ENCODE assay signal across 24 cellular contexts in genomic region chrX:5788930-5789329, GRCh38.
"Had no signal": no experiment of that assay in that cellular context is flagged by ENCODE, and none has a peak within 500 bp of the region (broad histone marks: within the 10 kb centered on the region; RNA-seq: fewer than 3 reads in every experiment).

No MANE protein-coding gene starts in this region.

- H3K27ac Mint-ChIP-seq: memory B cell; naive thymus-derived CD4-positive, alpha-beta T cell had no signal

- H3K27ac ChIP-seq: coronary artery, dorsolateral prefrontal cortex, epithelial cell of prostate, esophagus squamous epithelium, gastrocnemius medialis, heart right ventricle, left lung, lower lobe of right lung had no signal

- H3K9me3 ChIP-seq: esophagus squamous epithelium, gastrocnemius medialis, left lung, lower lobe of right lung had no signal

- FAIRE-seq: colon, islet of Langerhans, keratinocyte had no signal

- H3K4me3 ChIP-seq: coronary artery, dorsolateral prefrontal cortex, esophagus squamous epithelium, gastrocnemius medialis, heart right ventricle, left lung, lower lobe of right lung had no signal

- H3K27me3 ChIP-seq: esophagus squamous epithelium, gastrocnemius medialis, heart right ventricle, left lung had no signal

- H3K36me3 Mint-ChIP-seq: memory B cell; naive thymus-derived CD4-positive, alpha-beta T cell had no signal

- H3K4me1 ChIP-seq: esophagus squamous epithelium, gastrocnemius medialis, heart right ventricle, left lung, lower lobe of right lung had no signal

- H3K36me3 ChIP-seq: esophagus squamous epithelium, gastrocnemius medialis, heart right ventricle, left lung, lower lobe of right lung had no signal

- H3K9me3 Mint-ChIP-seq: memory B cell had no signal

- H3K4me3 Mint-ChIP-seq: memory B cell; naive thymus-derived CD4-positive, alpha-beta T cell had no signal

- H3K27me3 Mint-ChIP-seq: memory B cell; naive thymus-derived CD4-positive, alpha-beta T cell had no signal

- DNase-seq: dermis blood vessel endothelial cell; effector CD4-positive, alpha-beta T cell; effector memory CD4-positive, alpha-beta T cell; erythroblast; esophagus squamous epithelium; foreskin fibroblast; foreskin melanocyte; gastrocnemius medialis; glutamatergic neuron; head of caudate nucleus; heart right ventricle; left cardiac atrium; left lung; left ventricle myocardium superior; lower lobe of right lung; midbrain; naive thymus-derived CD4-positive, alpha-beta T cell had no signal

- H3K4me1 Mint-ChIP-seq: naive thymus-derived CD4-positive, alpha-beta T cell had no signal
